Comparison of ENCODE assay signal across 1 cellular context in the genomic region with DNA sequence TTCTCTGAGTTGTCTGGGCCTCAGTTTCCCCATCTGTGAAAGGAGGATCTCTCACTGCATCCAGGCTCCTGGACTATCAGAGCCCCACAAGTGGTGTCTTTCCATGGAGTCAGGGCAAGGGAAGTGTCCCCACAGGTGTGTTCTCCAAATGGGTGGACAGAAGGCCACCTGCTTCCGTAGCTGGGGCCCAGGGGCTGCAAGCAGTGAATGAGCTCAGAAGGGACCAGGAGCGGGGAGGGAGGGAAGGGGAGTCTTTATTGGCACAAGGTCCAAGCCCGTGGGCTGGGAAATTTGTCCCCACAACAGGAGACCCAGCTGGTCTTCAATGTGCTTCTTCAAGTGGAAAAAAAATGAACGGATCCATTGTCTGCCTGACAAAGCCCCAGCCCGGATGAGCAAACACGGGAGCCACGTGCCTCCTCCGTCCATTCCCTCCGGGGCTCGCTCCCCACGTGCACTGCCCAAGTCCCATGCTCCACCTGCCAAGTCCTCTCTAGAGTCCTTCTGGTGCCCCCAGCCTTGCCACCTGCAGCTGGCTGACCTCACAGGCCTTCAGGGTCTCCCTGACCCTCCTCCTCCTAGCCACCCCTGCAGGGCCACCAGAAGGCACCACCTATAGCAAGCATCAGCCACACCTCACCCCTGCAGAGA.
TF ChIP-seq lines count a peak whose summit lies in the region.

No MANE protein-coding gene starts in this region.

TF ChIP-seq in HepG2, 621 proteins besides CTCF, POLR2A, EP300 and RAD21 (continued from another document and continues in another):
- TF ChIP-seq, protein P1, sequence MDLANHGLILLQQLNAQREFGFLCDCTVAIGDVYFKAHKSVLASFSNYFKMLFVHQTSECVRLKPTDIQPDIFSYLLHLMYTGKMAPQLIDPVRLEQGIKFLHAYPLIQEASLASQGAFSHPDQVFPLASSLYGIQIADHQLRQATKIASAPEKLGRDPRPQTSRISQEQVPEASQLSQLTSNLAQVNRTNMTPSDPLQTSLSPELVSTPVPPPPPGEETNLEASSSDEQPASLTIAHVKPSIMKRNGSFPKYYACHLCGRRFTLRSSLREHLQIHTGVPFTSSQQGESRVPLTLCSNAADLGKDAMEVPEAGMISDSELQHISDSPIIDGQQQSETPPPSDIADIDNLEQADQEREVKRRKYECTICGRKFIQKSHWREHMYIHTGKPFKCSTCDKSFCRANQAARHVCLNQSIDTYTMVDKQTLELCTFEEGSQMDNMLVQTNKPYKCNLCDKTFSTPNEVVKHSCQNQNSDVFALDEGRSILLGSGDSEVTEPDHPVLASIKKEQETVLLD (CRISPR knock-in tag; IDR thresholded peaks at IDR 0.05; ENCODE audit: low read depth), result no peak
- TF ChIP-seq ZNF430 (CRISPR knock-in tag; IDR thresholded peaks at IDR 0.05) (no peak), ZNF549 (CRISPR knock-in tag; IDR thresholded peaks at IDR 0.05) (no peak), ZSCAN25 (CRISPR knock-in tag; IDR thresholded peaks at IDR 0.05) (peak; percentile 81), ZNF160 (CRISPR knock-in tag; IDR thresholded peaks at IDR 0.05) (no peak), DNMT3B (CRISPR knock-in tag; conservative IDR thresholded peaks at IDR 0.05) (no peak), NRL (CRISPR knock-in tag; IDR thresholded peaks at IDR 0.05; ENCODE audit: borderline replicate concordance) (no peak), ZKSCAN8 (CRISPR knock-in tag; IDR thresholded peaks at IDR 0.05; ENCODE audit: borderline replicate concordance) (no peak), JUNB (CRISPR knock-in tag; IDR thresholded peaks at IDR 0.05; ENCODE audit: borderline replicate concordance) (no peak), JARID2 (CRISPR knock-in tag; IDR thresholded peaks at IDR 0.05; ENCODE audit: insufficient replicate concordance) (no peak), ZNF547 (CRISPR knock-in tag; IDR thresholded peaks at IDR 0.05) (no peak), HIVEP1 (CRISPR knock-in tag; IDR thresholded peaks at IDR 0.05) (no peak), RXRB (CRISPR knock-in tag; IDR thresholded peaks at IDR 0.05; ENCODE audit: borderline replicate concordance) (no peak), SIN3B (IDR thresholded peaks at IDR 0.05; ENCODE audit: low read length) (no peak), PCBP2 (optimal IDR thresholded peaks at IDR 0.05; ENCODE audit: low read depth, low read length, poor library complexity, severe bottlenecking) (no peak), BHLHE40 (IDR thresholded peaks at IDR 0.05; ENCODE audit: low read length) (peak; percentile 79), ZNF768 (CRISPR knock-in tag; IDR thresholded peaks at IDR 0.05) (peak; percentile 28; the same call in 1 of the 2 replicates), HOXA5 (CRISPR knock-in tag; IDR thresholded peaks at IDR 0.05) (no peak), FOXM1 (CRISPR knock-in tag; IDR thresholded peaks at IDR 0.05) (no peak), HOXD1 (CRISPR knock-in tag; IDR thresholded peaks at IDR 0.05) (no peak), TP53 (CRISPR knock-in tag; conservative IDR thresholded peaks at IDR 0.05) (no peak), MXI1 (IDR thresholded peaks at IDR 0.05; ENCODE audit: borderline replicate concordance, low read depth, low read length) (no peak), TOE1 (CRISPR knock-in tag; IDR thresholded peaks at IDR 0.05) (no peak), MED8 (CRISPR knock-in tag; IDR thresholded peaks at IDR 0.05; ENCODE audit: insufficient replicate concordance) (no peak), ZNF891 (CRISPR knock-in tag; IDR thresholded peaks at IDR 0.05) (no peak), ZNF616 (CRISPR knock-in tag; IDR thresholded peaks at IDR 0.05; ENCODE audit: low read depth) (no peak), ZNF12 (CRISPR knock-in tag; IDR thresholded peaks at IDR 0.05) (no peak), EEA1 (CRISPR knock-in tag; IDR thresholded peaks at IDR 0.05; ENCODE audit: borderline replicate concordance) (no peak), NFKBIZ (CRISPR knock-in tag; IDR thresholded peaks at IDR 0.05) (no peak), REPIN1 (CRISPR knock-in tag; IDR thresholded peaks at IDR 0.05; ENCODE audit: borderline replicate concordance, low read depth) (no peak), ZNF33A (CRISPR knock-in tag; IDR thresholded peaks at IDR 0.05; ENCODE audit: borderline replicate concordance) (no peak)
- TF ChIP-seq, protein P2, sequence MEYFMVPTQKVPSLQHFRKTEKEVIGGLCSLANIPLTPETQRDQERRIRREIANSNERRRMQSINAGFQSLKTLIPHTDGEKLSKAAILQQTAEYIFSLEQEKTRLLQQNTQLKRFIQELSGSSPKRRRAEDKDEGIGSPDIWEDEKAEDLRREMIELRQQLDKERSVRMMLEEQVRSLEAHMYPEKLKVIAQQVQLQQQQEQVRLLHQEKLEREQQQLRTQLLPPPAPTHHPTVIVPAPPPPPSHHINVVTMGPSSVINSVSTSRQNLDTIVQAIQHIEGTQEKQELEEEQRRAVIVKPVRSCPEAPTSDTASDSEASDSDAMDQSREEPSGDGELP (IDR thresholded peaks at IDR 0.05; ENCODE audit: borderline replicate concordance, low read depth), result 0 out of 2 replicates have a peak, but pooled peaks have one; percentile 14
- TF ChIP-seq, protein P3, sequence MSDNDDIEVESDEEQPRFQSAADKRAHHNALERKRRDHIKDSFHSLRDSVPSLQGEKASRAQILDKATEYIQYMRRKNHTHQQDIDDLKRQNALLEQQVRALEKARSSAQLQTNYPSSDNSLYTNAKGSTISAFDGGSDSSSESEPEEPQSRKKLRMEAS (IDR thresholded peaks at IDR 0.05), result peak; percentile 86
- TF ChIP-seq, protein P4, sequence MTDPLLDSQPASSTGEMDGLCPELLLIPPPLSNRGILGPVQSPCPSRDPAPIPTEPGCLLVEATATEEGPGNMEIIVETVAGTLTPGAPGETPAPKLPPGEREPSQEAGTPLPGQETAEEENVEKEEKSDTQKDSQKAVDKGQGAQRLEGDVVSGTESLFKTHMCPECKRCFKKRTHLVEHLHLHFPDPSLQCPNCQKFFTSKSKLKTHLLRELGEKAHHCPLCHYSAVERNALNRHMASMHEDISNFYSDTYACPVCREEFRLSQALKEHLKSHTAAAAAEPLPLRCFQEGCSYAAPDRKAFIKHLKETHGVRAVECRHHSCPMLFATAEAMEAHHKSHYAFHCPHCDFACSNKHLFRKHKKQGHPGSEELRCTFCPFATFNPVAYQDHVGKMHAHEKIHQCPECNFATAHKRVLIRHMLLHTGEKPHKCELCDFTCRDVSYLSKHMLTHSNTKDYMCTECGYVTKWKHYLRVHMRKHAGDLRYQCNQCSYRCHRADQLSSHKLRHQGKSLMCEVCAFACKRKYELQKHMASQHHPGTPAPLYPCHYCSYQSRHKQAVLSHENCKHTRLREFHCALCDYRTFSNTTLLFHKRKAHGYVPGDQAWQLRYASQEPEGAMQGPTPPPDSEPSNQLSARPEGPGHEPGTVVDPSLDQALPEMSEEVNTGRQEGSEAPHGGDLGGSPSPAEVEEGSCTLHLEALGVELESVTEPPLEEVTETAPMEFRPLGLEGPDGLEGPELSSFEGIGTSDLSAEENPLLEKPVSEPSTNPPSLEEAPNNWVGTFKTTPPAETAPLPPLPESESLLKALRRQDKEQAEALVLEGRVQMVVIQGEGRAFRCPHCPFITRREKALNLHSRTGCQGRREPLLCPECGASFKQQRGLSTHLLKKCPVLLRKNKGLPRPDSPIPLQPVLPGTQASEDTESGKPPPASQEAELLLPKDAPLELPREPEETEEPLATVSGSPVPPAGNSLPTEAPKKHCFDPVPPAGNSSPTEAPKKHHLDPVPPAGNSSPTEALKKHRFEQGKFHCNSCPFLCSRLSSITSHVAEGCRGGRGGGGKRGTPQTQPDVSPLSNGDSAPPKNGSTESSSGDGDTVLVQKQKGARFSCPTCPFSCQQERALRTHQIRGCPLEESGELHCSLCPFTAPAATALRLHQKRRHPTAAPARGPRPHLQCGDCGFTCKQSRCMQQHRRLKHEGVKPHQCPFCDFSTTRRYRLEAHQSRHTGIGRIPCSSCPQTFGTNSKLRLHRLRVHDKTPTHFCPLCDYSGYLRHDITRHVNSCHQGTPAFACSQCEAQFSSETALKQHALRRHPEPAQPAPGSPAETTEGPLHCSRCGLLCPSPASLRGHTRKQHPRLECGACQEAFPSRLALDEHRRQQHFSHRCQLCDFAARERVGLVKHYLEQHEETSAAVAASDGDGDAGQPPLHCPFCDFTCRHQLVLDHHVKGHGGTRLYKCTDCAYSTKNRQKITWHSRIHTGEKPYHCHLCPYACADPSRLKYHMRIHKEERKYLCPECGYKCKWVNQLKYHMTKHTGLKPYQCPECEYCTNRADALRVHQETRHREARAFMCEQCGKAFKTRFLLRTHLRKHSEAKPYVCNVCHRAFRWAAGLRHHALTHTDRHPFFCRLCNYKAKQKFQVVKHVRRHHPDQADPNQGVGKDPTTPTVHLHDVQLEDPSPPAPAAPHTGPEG (CRISPR knock-in tag; IDR thresholded peaks at IDR 0.05), result no peak
- TF ChIP-seq, protein P5, sequence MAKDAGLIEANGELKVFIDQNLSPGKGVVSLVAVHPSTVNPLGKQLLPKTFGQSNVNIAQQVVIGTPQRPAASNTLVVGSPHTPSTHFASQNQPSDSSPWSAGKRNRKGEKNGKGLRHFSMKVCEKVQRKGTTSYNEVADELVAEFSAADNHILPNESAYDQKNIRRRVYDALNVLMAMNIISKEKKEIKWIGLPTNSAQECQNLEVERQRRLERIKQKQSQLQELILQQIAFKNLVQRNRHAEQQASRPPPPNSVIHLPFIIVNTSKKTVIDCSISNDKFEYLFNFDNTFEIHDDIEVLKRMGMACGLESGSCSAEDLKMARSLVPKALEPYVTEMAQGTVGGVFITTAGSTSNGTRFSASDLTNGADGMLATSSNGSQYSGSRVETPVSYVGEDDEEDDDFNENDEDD (CRISPR knock-in tag; IDR thresholded peaks at IDR 0.05; ENCODE audit: borderline replicate concordance), result peak; percentile 78; the same call in 1 of the 2 replicates
- TF ChIP-seq, protein P6, sequence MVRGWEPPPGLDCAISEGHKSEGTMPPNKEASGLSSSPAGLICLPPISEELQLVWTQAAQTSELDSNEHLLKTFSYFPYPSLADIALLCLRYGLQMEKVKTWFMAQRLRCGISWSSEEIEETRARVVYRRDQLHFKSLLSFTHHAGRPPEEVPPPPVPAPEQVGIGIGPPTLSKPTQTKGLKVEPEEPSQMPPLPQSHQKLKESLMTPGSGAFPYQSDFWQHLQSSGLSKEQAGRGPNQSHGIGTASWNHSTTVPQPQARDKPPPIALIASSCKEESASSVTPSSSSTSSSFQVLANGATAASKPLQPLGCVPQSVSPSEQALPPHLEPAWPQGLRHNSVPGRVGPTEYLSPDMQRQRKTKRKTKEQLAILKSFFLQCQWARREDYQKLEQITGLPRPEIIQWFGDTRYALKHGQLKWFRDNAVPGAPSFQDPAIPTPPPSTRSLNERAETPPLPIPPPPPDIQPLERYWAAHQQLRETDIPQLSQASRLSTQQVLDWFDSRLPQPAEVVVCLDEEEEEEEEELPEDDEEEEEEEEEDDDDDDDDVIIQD (CRISPR knock-in tag; IDR thresholded peaks at IDR 0.05; ENCODE audit: low read depth), result no peak
- TF ChIP-seq, protein P7, sequence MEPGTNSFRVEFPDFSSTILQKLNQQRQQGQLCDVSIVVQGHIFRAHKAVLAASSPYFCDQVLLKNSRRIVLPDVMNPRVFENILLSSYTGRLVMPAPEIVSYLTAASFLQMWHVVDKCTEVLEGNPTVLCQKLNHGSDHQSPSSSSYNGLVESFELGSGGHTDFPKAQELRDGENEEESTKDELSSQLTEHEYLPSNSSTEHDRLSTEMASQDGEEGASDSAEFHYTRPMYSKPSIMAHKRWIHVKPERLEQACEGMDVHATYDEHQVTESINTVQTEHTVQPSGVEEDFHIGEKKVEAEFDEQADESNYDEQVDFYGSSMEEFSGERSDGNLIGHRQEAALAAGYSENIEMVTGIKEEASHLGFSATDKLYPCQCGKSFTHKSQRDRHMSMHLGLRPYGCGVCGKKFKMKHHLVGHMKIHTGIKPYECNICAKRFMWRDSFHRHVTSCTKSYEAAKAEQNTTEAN (CRISPR knock-in tag; conservative IDR thresholded peaks at IDR 0.05), result no peak
- TF ChIP-seq, protein P8, sequence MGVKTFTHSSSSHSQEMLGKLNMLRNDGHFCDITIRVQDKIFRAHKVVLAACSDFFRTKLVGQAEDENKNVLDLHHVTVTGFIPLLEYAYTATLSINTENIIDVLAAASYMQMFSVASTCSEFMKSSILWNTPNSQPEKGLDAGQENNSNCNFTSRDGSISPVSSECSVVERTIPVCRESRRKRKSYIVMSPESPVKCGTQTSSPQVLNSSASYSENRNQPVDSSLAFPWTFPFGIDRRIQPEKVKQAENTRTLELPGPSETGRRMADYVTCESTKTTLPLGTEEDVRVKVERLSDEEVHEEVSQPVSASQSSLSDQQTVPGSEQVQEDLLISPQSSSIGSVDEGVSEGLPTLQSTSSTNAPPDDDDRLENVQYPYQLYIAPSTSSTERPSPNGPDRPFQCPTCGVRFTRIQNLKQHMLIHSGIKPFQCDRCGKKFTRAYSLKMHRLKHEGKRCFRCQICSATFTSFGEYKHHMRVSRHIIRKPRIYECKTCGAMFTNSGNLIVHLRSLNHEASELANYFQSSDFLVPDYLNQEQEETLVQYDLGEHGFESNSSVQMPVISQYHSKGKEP (CRISPR knock-in tag; IDR thresholded peaks at IDR 0.05), result no peak
- TF ChIP-seq, protein P9, sequence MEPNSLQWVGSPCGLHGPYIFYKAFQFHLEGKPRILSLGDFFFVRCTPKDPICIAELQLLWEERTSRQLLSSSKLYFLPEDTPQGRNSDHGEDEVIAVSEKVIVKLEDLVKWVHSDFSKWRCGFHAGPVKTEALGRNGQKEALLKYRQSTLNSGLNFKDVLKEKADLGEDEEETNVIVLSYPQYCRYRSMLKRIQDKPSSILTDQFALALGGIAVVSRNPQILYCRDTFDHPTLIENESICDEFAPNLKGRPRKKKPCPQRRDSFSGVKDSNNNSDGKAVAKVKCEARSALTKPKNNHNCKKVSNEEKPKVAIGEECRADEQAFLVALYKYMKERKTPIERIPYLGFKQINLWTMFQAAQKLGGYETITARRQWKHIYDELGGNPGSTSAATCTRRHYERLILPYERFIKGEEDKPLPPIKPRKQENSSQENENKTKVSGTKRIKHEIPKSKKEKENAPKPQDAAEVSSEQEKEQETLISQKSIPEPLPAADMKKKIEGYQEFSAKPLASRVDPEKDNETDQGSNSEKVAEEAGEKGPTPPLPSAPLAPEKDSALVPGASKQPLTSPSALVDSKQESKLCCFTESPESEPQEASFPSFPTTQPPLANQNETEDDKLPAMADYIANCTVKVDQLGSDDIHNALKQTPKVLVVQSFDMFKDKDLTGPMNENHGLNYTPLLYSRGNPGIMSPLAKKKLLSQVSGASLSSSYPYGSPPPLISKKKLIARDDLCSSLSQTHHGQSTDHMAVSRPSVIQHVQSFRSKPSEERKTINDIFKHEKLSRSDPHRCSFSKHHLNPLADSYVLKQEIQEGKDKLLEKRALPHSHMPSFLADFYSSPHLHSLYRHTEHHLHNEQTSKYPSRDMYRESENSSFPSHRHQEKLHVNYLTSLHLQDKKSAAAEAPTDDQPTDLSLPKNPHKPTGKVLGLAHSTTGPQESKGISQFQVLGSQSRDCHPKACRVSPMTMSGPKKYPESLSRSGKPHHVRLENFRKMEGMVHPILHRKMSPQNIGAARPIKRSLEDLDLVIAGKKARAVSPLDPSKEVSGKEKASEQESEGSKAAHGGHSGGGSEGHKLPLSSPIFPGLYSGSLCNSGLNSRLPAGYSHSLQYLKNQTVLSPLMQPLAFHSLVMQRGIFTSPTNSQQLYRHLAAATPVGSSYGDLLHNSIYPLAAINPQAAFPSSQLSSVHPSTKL (CRISPR knock-in tag; IDR thresholded peaks at IDR 0.05), result peak; percentile 34; the same call in 1 of the 2 replicates
- TF ChIP-seq, protein P10, sequence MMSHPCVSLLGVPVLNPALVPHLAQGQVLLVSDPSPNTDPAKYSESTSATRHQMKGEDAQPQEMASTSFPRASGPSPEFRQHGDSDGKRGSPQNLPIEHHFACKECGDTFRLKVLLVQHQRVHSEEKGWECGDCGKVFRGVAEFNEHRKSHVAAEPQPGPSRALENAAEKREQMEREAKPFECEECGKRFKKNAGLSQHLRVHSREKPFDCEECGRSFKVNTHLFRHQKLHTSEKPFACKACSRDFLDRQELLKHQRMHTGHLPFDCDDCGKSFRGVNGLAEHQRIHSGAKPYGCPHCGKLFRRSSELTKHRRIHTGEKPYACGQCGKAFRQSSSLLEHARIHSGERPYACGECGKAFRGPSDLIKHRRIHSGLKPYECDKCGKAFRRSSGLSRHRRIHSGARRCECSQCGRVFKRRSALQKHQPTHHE (CRISPR knock-in tag; IDR thresholded peaks at IDR 0.05; ENCODE audit: borderline replicate concordance), result no peak
